1 cellular context compared by ENCODE assay signal in the genomic region with DNA sequence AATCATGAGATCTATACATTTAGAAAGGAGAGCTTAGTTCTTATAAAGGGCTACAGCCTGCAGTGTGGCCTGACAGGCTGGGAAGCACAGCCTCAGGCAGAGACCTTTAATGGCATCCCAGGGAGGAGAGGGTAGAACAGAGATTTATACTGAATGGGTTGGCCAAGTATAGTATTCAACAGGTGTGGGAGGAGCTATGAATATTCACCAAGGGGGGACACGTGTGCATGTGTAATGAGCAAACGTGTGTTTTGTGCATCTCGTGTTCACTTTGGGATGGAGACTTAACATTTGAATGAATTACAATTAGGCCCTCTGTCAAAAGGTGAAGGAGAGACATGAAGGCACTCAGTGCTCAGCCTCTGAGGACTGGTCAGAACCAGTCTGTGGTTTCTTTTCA.
TF ChIP-seq lines count a peak whose summit lies in the region.

No MANE protein-coding gene starts in this region.

TF ChIP-seq in HepG2, 621 proteins besides CTCF, POLR2A, EP300 and RAD21:
- TF ChIP-seq ZNF510 (CRISPR knock-in tag; IDR thresholded peaks at IDR 0.05; ENCODE audit: low read depth) (no peak), ZNF75D (CRISPR knock-in tag; IDR thresholded peaks at IDR 0.05; ENCODE audit: borderline replicate concordance) (no peak), ZBTB3 (CRISPR knock-in tag; IDR thresholded peaks at IDR 0.05; ENCODE audit: borderline replicate concordance, low read depth) (no peak), PHF20 (CRISPR knock-in tag; IDR thresholded peaks at IDR 0.05) (no peak), REXO4 (CRISPR knock-in tag; IDR thresholded peaks at IDR 0.05; ENCODE audit: borderline replicate concordance) (no peak), ZNF432 (CRISPR knock-in tag; IDR thresholded peaks at IDR 0.05; ENCODE audit: borderline replicate concordance) (no peak), RXRB (CRISPR knock-in tag; IDR thresholded peaks at IDR 0.05; ENCODE audit: borderline replicate concordance) (no peak), ZNF230 (CRISPR knock-in tag; IDR thresholded peaks at IDR 0.05) (no peak), ATF1 (CRISPR knock-in tag; IDR thresholded peaks at IDR 0.05) (no peak), TBL1XR1 (IDR thresholded peaks at IDR 0.05; ENCODE audit: borderline replicate concordance, low read length, partially characterized antibody) (no peak), ZNF598 (CRISPR knock-in tag; IDR thresholded peaks at IDR 0.05; ENCODE audit: borderline replicate concordance) (no peak)
- TF ChIP-seq, protein P1, sequence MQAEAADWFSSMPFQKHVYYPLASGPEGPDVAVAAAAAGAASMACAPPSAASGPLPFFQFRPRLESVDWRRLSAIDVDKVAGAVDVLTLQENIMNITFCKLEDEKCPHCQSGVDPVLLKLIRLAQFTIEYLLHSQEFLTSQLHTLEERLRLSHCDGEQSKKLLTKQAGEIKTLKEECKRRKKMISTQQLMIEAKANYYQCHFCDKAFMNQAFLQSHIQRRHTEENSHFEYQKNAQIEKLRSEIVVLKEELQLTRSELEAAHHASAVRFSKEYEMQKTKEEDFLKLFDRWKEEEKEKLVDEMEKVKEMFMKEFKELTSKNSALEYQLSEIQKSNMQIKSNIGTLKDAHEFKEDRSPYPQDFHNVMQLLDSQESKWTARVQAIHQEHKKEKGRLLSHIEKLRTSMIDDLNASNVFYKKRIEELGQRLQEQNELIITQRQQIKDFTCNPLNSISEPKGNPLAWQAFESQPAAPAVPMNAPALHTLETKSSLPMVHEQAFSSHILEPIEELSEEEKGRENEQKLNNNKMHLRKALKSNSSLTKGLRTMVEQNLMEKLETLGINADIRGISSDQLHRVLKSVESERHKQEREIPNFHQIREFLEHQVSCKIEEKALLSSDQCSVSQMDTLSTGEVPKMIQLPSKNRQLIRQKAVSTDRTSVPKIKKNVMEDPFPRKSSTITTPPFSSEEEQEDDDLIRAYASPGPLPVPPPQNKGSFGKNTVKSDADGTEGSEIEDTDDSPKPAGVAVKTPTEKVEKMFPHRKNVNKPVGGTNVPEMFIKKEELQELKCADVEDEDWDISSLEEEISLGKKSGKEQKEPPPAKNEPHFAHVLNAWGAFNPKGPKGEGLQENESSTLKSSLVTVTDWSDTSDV (CRISPR knock-in tag; IDR thresholded peaks at IDR 0.05), result no peak
- TF ChIP-seq, protein P2, sequence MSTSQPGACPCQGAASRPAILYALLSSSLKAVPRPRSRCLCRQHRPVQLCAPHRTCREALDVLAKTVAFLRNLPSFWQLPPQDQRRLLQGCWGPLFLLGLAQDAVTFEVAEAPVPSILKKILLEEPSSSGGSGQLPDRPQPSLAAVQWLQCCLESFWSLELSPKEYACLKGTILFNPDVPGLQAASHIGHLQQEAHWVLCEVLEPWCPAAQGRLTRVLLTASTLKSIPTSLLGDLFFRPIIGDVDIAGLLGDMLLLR (CRISPR knock-in tag; IDR thresholded peaks at IDR 0.05), result no peak
- TF ChIP-seq, protein P3, sequence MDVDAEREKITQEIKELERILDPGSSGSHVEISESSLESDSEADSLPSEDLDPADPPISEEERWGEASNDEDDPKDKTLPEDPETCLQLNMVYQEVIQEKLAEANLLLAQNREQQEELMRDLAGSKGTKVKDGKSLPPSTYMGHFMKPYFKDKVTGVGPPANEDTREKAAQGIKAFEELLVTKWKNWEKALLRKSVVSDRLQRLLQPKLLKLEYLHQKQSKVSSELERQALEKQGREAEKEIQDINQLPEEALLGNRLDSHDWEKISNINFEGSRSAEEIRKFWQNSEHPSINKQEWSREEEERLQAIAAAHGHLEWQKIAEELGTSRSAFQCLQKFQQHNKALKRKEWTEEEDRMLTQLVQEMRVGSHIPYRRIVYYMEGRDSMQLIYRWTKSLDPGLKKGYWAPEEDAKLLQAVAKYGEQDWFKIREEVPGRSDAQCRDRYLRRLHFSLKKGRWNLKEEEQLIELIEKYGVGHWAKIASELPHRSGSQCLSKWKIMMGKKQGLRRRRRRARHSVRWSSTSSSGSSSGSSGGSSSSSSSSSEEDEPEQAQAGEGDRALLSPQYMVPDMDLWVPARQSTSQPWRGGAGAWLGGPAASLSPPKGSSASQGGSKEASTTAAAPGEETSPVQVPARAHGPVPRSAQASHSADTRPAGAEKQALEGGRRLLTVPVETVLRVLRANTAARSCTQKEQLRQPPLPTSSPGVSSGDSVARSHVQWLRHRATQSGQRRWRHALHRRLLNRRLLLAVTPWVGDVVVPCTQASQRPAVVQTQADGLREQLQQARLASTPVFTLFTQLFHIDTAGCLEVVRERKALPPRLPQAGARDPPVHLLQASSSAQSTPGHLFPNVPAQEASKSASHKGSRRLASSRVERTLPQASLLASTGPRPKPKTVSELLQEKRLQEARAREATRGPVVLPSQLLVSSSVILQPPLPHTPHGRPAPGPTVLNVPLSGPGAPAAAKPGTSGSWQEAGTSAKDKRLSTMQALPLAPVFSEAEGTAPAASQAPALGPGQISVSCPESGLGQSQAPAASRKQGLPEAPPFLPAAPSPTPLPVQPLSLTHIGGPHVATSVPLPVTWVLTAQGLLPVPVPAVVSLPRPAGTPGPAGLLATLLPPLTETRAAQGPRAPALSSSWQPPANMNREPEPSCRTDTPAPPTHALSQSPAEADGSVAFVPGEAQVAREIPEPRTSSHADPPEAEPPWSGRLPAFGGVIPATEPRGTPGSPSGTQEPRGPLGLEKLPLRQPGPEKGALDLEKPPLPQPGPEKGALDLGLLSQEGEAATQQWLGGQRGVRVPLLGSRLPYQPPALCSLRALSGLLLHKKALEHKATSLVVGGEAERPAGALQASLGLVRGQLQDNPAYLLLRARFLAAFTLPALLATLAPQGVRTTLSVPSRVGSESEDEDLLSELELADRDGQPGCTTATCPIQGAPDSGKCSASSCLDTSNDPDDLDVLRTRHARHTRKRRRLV (CRISPR knock-in tag; IDR thresholded peaks at IDR 0.05), result no peak
- TF ChIP-seq, protein P4, sequence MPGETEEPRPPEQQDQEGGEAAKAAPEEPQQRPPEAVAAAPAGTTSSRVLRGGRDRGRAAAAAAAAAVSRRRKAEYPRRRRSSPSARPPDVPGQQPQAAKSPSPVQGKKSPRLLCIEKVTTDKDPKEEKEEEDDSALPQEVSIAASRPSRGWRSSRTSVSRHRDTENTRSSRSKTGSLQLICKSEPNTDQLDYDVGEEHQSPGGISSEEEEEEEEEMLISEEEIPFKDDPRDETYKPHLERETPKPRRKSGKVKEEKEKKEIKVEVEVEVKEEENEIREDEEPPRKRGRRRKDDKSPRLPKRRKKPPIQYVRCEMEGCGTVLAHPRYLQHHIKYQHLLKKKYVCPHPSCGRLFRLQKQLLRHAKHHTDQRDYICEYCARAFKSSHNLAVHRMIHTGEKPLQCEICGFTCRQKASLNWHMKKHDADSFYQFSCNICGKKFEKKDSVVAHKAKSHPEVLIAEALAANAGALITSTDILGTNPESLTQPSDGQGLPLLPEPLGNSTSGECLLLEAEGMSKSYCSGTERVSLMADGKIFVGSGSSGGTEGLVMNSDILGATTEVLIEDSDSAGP (CRISPR knock-in tag; IDR thresholded peaks at IDR 0.05; ENCODE audit: borderline replicate concordance), result no peak
- TF ChIP-seq, protein P5, sequence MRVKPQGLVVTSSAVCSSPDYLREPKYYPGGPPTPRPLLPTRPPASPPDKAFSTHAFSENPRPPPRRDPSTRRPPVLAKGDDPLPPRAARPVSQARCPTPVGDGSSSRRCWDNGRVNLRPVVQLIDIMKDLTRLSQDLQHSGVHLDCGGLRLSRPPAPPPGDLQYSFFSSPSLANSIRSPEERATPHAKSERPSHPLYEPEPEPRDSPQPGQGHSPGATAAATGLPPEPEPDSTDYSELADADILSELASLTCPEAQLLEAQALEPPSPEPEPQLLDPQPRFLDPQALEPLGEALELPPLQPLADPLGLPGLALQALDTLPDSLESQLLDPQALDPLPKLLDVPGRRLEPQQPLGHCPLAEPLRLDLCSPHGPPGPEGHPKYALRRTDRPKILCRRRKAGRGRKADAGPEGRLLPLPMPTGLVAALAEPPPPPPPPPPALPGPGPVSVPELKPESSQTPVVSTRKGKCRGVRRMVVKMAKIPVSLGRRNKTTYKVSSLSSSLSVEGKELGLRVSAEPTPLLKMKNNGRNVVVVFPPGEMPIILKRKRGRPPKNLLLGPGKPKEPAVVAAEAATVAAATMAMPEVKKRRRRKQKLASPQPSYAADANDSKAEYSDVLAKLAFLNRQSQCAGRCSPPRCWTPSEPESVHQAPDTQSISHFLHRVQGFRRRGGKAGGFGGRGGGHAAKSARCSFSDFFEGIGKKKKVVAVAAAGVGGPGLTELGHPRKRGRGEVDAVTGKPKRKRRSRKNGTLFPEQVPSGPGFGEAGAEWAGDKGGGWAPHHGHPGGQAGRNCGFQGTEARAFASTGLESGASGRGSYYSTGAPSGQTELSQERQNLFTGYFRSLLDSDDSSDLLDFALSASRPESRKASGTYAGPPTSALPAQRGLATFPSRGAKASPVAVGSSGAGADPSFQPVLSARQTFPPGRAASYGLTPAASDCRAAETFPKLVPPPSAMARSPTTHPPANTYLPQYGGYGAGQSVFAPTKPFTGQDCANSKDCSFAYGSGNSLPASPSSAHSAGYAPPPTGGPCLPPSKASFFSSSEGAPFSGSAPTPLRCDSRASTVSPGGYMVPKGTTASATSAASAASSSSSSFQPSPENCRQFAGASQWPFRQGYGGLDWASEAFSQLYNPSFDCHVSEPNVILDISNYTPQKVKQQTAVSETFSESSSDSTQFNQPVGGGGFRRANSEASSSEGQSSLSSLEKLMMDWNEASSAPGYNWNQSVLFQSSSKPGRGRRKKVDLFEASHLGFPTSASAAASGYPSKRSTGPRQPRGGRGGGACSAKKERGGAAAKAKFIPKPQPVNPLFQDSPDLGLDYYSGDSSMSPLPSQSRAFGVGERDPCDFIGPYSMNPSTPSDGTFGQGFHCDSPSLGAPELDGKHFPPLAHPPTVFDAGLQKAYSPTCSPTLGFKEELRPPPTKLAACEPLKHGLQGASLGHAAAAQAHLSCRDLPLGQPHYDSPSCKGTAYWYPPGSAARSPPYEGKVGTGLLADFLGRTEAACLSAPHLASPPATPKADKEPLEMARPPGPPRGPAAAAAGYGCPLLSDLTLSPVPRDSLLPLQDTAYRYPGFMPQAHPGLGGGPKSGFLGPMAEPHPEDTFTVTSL (CRISPR knock-in tag; IDR thresholded peaks at IDR 0.05; ENCODE audit: borderline replicate concordance), result no peak
- TF ChIP-seq, protein P6, sequence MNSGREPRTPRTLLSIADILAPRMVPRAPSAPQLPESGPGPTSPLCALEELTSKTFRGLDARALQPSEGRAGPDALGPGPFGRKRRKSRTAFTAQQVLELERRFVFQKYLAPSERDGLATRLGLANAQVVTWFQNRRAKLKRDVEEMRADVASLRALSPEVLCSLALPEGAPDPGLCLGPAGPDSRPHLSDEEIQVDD (CRISPR knock-in tag; IDR thresholded peaks at IDR 0.05; ENCODE audit: borderline replicate concordance), result no peak
